ENCODE assay signal across 27 cellular contexts in the genomic region with DNA sequence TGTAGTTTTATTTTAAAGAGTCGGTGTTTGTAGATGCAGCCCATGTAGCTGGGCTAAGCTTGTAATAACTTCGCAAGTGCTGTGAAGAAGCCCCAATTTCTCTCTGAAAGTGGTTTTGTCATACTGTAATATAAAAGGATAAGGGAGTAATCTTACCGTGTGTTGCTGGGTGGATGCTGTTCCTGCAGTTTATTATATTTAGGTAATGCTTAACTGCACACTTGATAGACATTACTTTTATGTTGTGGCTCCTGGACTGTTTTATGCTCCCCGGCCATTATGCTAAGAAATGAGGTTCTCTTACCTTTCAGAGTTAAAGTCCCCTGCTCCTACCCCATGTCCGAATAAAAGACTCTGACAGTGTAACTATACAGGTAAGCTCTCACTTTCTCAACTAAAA.
"Had no signal": no experiment of that assay in that cellular context is flagged by ENCODE, and none has a peak within 500 bp of the region (broad histone marks: within the 10 kb centered on the region; RNA-seq: fewer than 3 reads in every experiment).

No MANE protein-coding gene starts in this region.

- H3K36me3 ChIP-seq: ascending aorta, brain microvascular endothelial cell, esophagus muscularis mucosa, gastrocnemius medialis, heart left ventricle had no signal

- H3K27ac ChIP-seq: ascending aorta, brain microvascular endothelial cell, esophagus muscularis mucosa, foreskin keratinocyte, gastrocnemius medialis, heart left ventricle had no signal

- H3K4me3 ChIP-seq: ascending aorta, esophagus muscularis mucosa, gastrocnemius medialis, heart left ventricle had no signal

- DNase-seq: activated CD4-positive, alpha-beta memory T cell treated with anti-CD3 and anti-CD28 coated beads for 36 hours; activated CD4-positive, alpha-beta T cell treated with anti-CD3 and anti-CD28 coated beads for 36 hours; activated CD4-positive, alpha-beta T cell treated with anti-CD3 and anti-CD28 coated beads, Interleukin-2, amount 10 ng/mL, durations not matched to agents 24 days and 14 days; activated CD4-positive, CD25-positive, alpha-beta regulatory T cell; activated CD4-positive, CD25-positive, alpha-beta regulatory T cell treated with anti-CD3 and anti-CD28 coated beads, Interleukin-2, amount 50 U/mL, for 72 hours; activated CD8-positive, alpha-beta memory T cell treated with anti-CD3 and anti-CD28 coated beads, Interleukin-2, amount 10 ng/mL, durations not matched to agents 7 days and 5 days; activated CD8-positive, alpha-beta memory T cell treated with anti-CD3 and anti-CD28 coated beads, Interleukin-2, amount 50 U/mL, for 4 hours; activated CD8-positive, alpha-beta T cell treated with anti-CD3 and anti-CD28 coated beads, Interleukin-2, amount 10 ng/mL, durations not matched to agents 7 days and 5 days; activated gamma-delta T cell; activated naive CD4-positive, alpha-beta T cell; activated naive CD4-positive, alpha-beta T cell treated with anti-CD3 and anti-CD28 coated beads, Interleukin-2, amount 10 ng/mL, durations not matched to agents 7 days and 5 days; activated naive CD8-positive, alpha-beta T cell treated with anti-CD3 and anti-CD28 coated beads, Interleukin-2, amount 10 ng/mL, durations not matched to agents 7 days and 5 days; activated T-cell treated with anti-CD3 and anti-CD28 coated beads, Interleukin-2, amount 50 U/mL, for 1 hour; activated T-cell treated with anti-CD3 and anti-CD28 coated beads, Interleukin-2, amount 50 U/mL, for 48 hours; brain microvascular endothelial cell; cortex of kidney; dermis blood vessel endothelial cell; effector CD4-positive, alpha-beta T cell; effector memory CD8-positive, alpha-beta T cell; erythroblast; foreskin keratinocyte; gastrocnemius medialis; glutamatergic neuron; heart left ventricle; T-helper 2 cell had no signal

- H3K27me3 ChIP-seq: ascending aorta, brain microvascular endothelial cell, esophagus muscularis mucosa, foreskin keratinocyte, gastrocnemius medialis had no signal

- H3K9me3 ChIP-seq: ascending aorta, esophagus muscularis mucosa, gastrocnemius medialis, heart left ventricle had no signal

- H3K4me1 ChIP-seq: ascending aorta, esophagus muscularis mucosa, foreskin keratinocyte, gastrocnemius medialis, heart left ventricle had no signal
